ENCODE assay signal across 8 cellular contexts in genomic region chr6:151807513-151808330, GRCh38. TPM values are rescaled to one million over a fixed set of nuclear protein-coding genes. Genes with fewer than 3 reads are reported as not detected.
DNase-seq lines count a peak whose midpoint lies in the region; ATAC-seq, FAIRE-seq and TF ChIP-seq lines count a peak whose summit lies in the region.

Gene ESR1 (plus strand): TSS chr6:151807682. CDS start chr6:151807913, 231 bp downstream.

- H3K4me1 ChIP-seq in H1 (replicated peaks in 1 of 4; ENCODE audit: control insufficient read depth in 3 of 4, insufficient read depth in 4 of 4, low read length in 3 of 4) = peaks cover 0 to 12% (median 5%) of the 10 kb centered on the region in 4 experiments; a peak in 4 of 7 replicates
- H3K4me1 ChIP-seq in muscle layer of duodenum (ENCODE audit: control insufficient read depth in 1 of 2, insufficient read depth in 2 of 2, low read length in 2 of 2) = peaks cover 0 to 25% of the 10 kb centered on the region in 2 donors

- H3K4me3 ChIP-seq in H1 (ENCODE audit: extremely low read depth in 1 of 4, insufficient read depth in 2 of 4, low read depth in 3 of 4, low read length in 4 of 4) (peak within 1 kb of the TSS; percentile 34 to 70 (median 50)), muscle layer of duodenum (ENCODE audit: low read depth in 1 of 2, low read length in 2 of 2) (peak within 1 kb of the TSS; percentile 47 to 62)

- no peak within 1 kb of the TSS for H4K91ac ChIP-seq in H1 (replicated peaks; ENCODE audit: insufficient read length, low read length)

- no peak within 1 kb of the TSS for H2BK15ac ChIP-seq in H1 (ENCODE audit: low read length)

- H2BK5ac ChIP-seq in H1 (ENCODE audit: low read depth, low read length) = no peak within 1 kb of the TSS

- 0 out of 7 replicates have a peak within 1 kb of the TSS, but pooled peaks of 2 of the 4 experiments have one; percentile 9 to 32 for H3K9ac ChIP-seq in H1 (replicated peaks in 1 of 4; ENCODE audit: extremely low read depth in 1 of 4, low read depth in 3 of 4, low read length in 3 of 4)

- no peak within 1 kb of the TSS for H2AK5ac ChIP-seq in H1 (ENCODE audit: low read depth, low read length)

- peaks cover 18% of the 10 kb centered on the region; the same call in 1 of the 2 replicates for H3K23me2 ChIP-seq in H1 (ENCODE audit: low read depth, low read length)

- H4K8ac ChIP-seq in H1 (ENCODE audit: extremely low read depth, insufficient read depth, low read length) = peak within 1 kb of the TSS; percentile 71

- no peak within 1 kb of the TSS for H2BK120ac ChIP-seq in H1 (replicated peaks; ENCODE audit: low read depth, low read length)

- TF ChIP-seq POLR2A in H1 (IDR thresholded peaks at IDR 0.05; ENCODE audit: control extremely low read depth in 1 of 2, low read depth in 2 of 2, low read length in 2 of 2) = no peak

- WGBS in H1 (ENCODE audit: extremely low coverage in 1 of 2, insufficient coverage in 1 of 2, insufficient read length in 1 of 2, insufficient replicate concordance in 2 of 2, low coverage in 1 of 2, low lambda C conversion rate in 2 of 2, missing lambda C conversion rate in 1 of 2), 2 experiments = 5% methylated on average over 40 of the region's 67 CpGs; no CpG with 5 or more reads in 1 of the 2 experiments

- TF ChIP-seq EP300 in H1 (IDR thresholded peaks at IDR 0.05; ENCODE audit: borderline replicate concordance in 1 of 2, low read depth in 2 of 2, low read length in 2 of 2) = no peak

- intact Hi-C loops in head of caudate nucleus (cut with DNase I) = no loop called here

- no peak within 1 kb of the TSS for H2BK20ac ChIP-seq in H1 (ENCODE audit: low read length)

- H3K27ac ChIP-seq in H1 (ENCODE audit: low read depth, low read length) (no peak within 1 kb of the TSS), muscle layer of duodenum (ENCODE audit: low read length) (no peak within 1 kb of the TSS)

- no peaks in the 10 kb centered on the region for H3K9me3 ChIP-seq in H1 (ENCODE audit: insufficient read depth in 2 of 2, low read depth in 1 of 2, low read length in 1 of 2)
- H3K9me3 ChIP-seq in muscle layer of duodenum (ENCODE audit: control insufficient read depth in 1 of 2, low read length in 2 of 2) = no peaks in the 10 kb centered on the region

- H3K4me2 ChIP-seq in H1 (ENCODE audit: insufficient read depth in 1 of 2, low read depth in 2 of 2, low read length in 2 of 2) = peak within 1 kb of the TSS; percentile 66 to 97

- H3K36me3 ChIP-seq in H1 (ENCODE audit: control insufficient read depth in 2 of 4, insufficient read depth in 4 of 4, low read length in 3 of 4) (peaks cover 0 to 2% (median 0%) of the 10 kb centered on the region in 4 experiments; a peak in 1 of 8 replicates), muscle layer of duodenum (ENCODE audit: control insufficient read depth in 1 of 2, insufficient read depth in 2 of 2, low read length in 2 of 2) (no peaks in the 10 kb centered on the region)

- no peak for TF ChIP-seq CTCF in H1 (IDR thresholded peaks at IDR 0.05; ENCODE audit: control extremely low read depth in 1 of 3, insufficient read depth in 1 of 3, low read depth in 1 of 3, low read length in 3 of 3)

- peak within 1 kb of the TSS; percentile 65 for H2AFZ ChIP-seq in H1 (ENCODE audit: low read length)

- no peaks in the 10 kb centered on the region for H3K79me1 ChIP-seq in H1 (ENCODE audit: low read depth, low read length)

- no peaks in the 10 kb centered on the region for H3K79me2 ChIP-seq in H1 (ENCODE audit: control insufficient read depth in 1 of 2, insufficient read depth in 2 of 2, low read length in 2 of 2)

- no peak within 1 kb of the TSS for H4K5ac ChIP-seq in H1 (ENCODE audit: insufficient read length, low read depth, low read length)

- peak; percentile 75 for DNase-seq in ELF-1 (ENCODE audit: low read depth, low spot score)
- peak; percentile 57 for DNase-seq in NCI-H146 (lab: John Stamatoyannopoulos, UW)
- peak; percentile 29 to 70 for DNase-seq in H1 (ENCODE audit: low read depth in 1 of 2, low spot score in 2 of 2)
- DNase-seq in NCI-H1436 (lab: John Stamatoyannopoulos, UW) = no peak
- DNase-seq in head of caudate nucleus = no peak
- DNase-seq in H4 (ENCODE audit: low spot score) = no peak

- H3K27me3 ChIP-seq in H1 (replicated peaks in 1 of 4; ENCODE audit: control insufficient read depth in 3 of 4, extremely low read depth in 1 of 4, insufficient read depth in 3 of 4, low read length in 3 of 4) = peaks cover 20 to 39% (median 32%) of the 10 kb centered on the region in 4 experiments
- H3K27me3 ChIP-seq in muscle layer of duodenum (ENCODE audit: low read depth, low read length) = peaks cover 8% of the 10 kb centered on the region

- TF ChIP-seq RAD21 in H1 (IDR thresholded peaks at IDR 0.05 in 1 of 2, conservative IDR thresholded peaks at IDR 0.05 in 1 of 2; ENCODE audit: low read depth in 2 of 2, low read length in 2 of 2) = no peak

- no peak within 1 kb of the TSS for H3K4ac ChIP-seq in H1 (replicated peaks; ENCODE audit: insufficient read length, low read depth, low read length)

- H2BK12ac ChIP-seq in H1 (ENCODE audit: low read depth, low read length) = no peak within 1 kb of the TSS

- peaks cover 0 to 1% of the 10 kb centered on the region in 2 experiments for H4K20me1 ChIP-seq in H1 (replicated peaks in 1 of 2; ENCODE audit: control insufficient read depth in 1 of 2, insufficient read depth in 2 of 2, low read length in 2 of 2)

- peak within 1 kb of the TSS; percentile 48 for H3K18ac ChIP-seq in H1 (ENCODE audit: extremely low read depth, low read length)

- H3K56ac ChIP-seq in H1 (replicated peaks; ENCODE audit: insufficient read length, low read depth, low read length) = peak within 1 kb of the TSS; percentile 47

- H3K23ac ChIP-seq in H1 (ENCODE audit: insufficient read length) = no peak within 1 kb of the TSS

- H3K14ac ChIP-seq in H1 (ENCODE audit: insufficient read length) = no peak within 1 kb of the TSS

- CTCF ChIA-PET in H1 (lab: Charles Lee; ENCODE audit: partially characterized antibody) = interaction anchor here (0.6 to 2.7 kb wide), 7 partner anchors 9 to 317 kb away, joined by 3 to 21 read pairs (median 3); no protein-coding TSS in a partner anchor

- POLR2A ChIA-PET in H1 (lab: Charles Lee; ENCODE audit: partially characterized antibody) = interaction anchor here (1.0 kb wide), 1 partner anchor 11 kb away, joined by 3 read pairs; no protein-coding TSS in a partner anchor

- peak; percentile 52 for FAIRE-seq in H1 (lab: Jason Lieb, UNC)

- no peak for ATAC-seq in HG02938 (IDR thresholded peaks at IDR 0.05; ENCODE audit: unreplicated experiment)

TF ChIP-seq in H1, 55 proteins besides CTCF, POLR2A, EP300 and RAD21:
- no peak for TF ChIP-seq BCL11A (IDR thresholded peaks at IDR 0.05; ENCODE audit: low read depth in 2 of 2, low read length in 2 of 2)
- TF ChIP-seq JUN (IDR thresholded peaks at IDR 0.05; ENCODE audit: low read depth, low read length) = no peak
- TF ChIP-seq EZH2 (IDR thresholded peaks at IDR 0.05; ENCODE audit: low read depth, low read length, severe bottlenecking) = peak; percentile 82
- TF ChIP-seq SUZ12 (IDR thresholded peaks at IDR 0.05; ENCODE audit: low read length) = peak; percentile 61
- TF ChIP-seq KDM4A (IDR thresholded peaks at IDR 0.05; ENCODE audit: low read depth, low read length, severe bottlenecking) = peak; percentile 97
- TF ChIP-seq TAF1 (IDR thresholded peaks at IDR 0.05; ENCODE audit: low read depth, low read length) = no peak
- no peak for TF ChIP-seq CREB1 (IDR thresholded peaks at IDR 0.05)
- TF ChIP-seq RBBP5 (IDR thresholded peaks at IDR 0.05; ENCODE audit: borderline replicate concordance, low read depth, low read length) = peak; percentile 19; the same call in 1 of the 2 replicates
- no peak for TF ChIP-seq HDAC6 (IDR thresholded peaks at IDR 0.05; ENCODE audit: low read depth, low read length)
- TF ChIP-seq POU5F1 (IDR thresholded peaks at IDR 0.05; ENCODE audit: low read depth, low read length) = peak; percentile 61; the same call in 1 of the 2 replicates
- peak; percentile 29 for TF ChIP-seq E2F6 (IDR thresholded peaks at IDR 0.05)
- TF ChIP-seq MAX (IDR thresholded peaks at IDR 0.05) = peak; percentile 53; the same call in 1 of the 2 replicates
- TF ChIP-seq FOSL1 (IDR thresholded peaks at IDR 0.05; ENCODE audit: insufficient read depth, low read depth, low read length) = no peak
- TF ChIP-seq GABPA (IDR thresholded peaks at IDR 0.05; ENCODE audit: borderline replicate concordance, insufficient read depth, low read length) = 0 out of 2 replicates have a peak, but pooled peaks have one; percentile 11

RNA-seq across cellular contexts. Expression of gene ESR1, which starts in this region (rescaled TPM):
- 0.10 and 0.17 TPM in 2 replicates for total RNA-seq in H1 (2021; fragmentation: NEBNext Ultra II Directional; extraction: Animal tissue kit (Norgen Biotek cat#: 25700))
- 0.03 and 0.05 TPM in 2 replicates for polyA plus RNA-seq in H1 (2011; rRNA removed)
- polyA plus RNA-seq in H1 (2011; cell fraction: cytosol; rRNA removed) = 0.04 TPM
- polyA plus RNA-seq in H1 (2011; cell fraction: nucleus; rRNA removed) = 0.37 TPM
- polyA plus RNA-seq in H1 (2012, experiment 1 of 2) = 0.03 to 0.11 TPM (median 0.05 TPM) in 4 replicates
- polyA plus RNA-seq in H1 (2012, experiment 2 of 2) = not detected
- polyA plus RNA-seq in H1 (2013, experiment 1 of 2) = 0.02 TPM
- polyA plus RNA-seq in H1 (2013, experiment 2 of 2) = 0.06 TPM
- polyA minus RNA-seq in H1 (2011; rRNA and poly(A)+ RNA removed) = 0.07 and 0.69 TPM in 2 replicates
- not detected for polyA minus RNA-seq in H1 (2011; cell fraction: cytosol; rRNA and poly(A)+ RNA removed)
- polyA minus RNA-seq in H1 (2011; cell fraction: nucleus; rRNA and poly(A)+ RNA removed) = 1.6 TPM
- total RNA-seq in H4 (2014; rRNA removed; shearing (Covaris generic)) = not detected in 2 replicates

Comparison
In these comparisons a context has a peak if more than half of its experiments do, and no peak if none do; other contexts are left out.
1. DNase-seq: peak in ELF-1 (single experiment), NCI-H146 (single experiment) and H1 (2 of 2); none in NCI-H1436 (single experiment), head of caudate nucleus (0 of 42) and H4 (single experiment).